ENCODE assay signal across 1 cellular context in the genomic region with DNA sequence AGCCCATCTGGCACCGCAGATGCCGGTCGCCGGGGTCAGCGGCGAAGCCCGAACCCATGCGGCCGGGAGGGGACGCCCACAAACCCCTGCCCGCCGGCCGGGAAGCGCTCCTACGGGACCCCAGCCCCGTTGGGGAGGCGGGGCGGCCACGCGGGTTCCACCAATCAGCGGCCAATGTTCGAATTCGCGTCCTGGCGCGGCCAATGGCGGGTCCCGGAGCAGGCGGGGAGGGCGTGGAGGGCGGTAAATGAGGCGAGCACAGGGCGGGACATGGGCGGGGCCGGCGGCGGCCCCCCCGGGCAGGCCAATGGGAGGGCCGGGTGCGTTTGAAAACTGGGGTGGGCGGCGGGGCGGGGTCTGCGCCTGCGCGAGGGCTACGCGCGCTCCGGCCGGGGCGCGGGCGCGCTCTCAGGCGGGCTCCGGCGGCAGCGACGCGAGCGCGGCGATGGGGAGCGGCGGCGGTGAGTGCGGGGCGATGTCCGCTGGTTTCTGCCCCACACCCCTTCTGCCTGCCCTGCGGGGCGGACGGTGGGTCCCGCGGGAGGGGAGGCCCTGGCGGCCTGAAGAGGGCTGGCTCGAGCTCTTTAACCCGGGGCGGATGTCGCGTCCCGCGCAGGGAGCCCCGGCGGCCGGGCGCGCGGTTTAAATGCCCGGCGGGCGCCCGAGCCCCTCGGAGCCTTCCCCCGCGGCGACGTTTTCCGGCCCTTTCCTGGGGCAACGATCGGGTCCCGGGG.
A peak's percentile ranks its signal among the peaks of the same experiment; 100 is the strongest.
TF ChIP-seq lines count a peak whose summit lies in the region.

A gene with protein sequence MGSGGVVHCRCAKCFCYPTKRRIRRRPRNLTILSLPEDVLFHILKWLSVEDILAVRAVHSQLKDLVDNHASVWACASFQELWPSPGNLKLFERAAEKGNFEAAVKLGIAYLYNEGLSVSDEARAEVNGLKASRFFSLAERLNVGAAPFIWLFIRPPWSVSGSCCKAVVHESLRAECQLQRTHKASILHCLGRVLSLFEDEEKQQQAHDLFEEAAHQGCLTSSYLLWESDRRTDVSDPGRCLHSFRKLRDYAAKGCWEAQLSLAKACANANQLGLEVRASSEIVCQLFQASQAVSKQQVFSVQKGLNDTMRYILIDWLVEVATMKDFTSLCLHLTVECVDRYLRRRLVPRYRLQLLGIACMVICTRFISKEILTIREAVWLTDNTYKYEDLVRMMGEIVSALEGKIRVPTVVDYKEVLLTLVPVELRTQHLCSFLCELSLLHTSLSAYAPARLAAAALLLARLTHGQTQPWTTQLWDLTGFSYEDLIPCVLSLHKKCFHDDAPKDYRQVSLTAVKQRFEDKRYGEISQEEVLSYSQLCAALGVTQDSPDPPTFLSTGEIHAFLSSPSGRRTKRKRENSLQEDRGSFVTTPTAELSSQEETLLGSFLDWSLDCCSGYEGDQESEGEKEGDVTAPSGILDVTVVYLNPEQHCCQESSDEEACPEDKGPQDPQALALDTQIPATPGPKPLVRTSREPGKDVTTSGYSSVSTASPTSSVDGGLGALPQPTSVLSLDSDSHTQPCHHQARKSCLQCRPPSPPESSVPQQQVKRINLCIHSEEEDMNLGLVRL (plus strand): TSS at position 411 of the 734 bp plus-strand sequence. CDS start 35 bp downstream, at position 446.

TF ChIP-seq in K562, 482 proteins besides CTCF, POLR2A, EP300 and RAD21 (continued from another document and continues in another):
- TF ChIP-seq ZNF277 (CRISPR knock-in tag; IDR thresholded peaks at IDR 0.05; ENCODE audit: borderline replicate concordance) (0 out of 2 replicates have a peak, but pooled peaks have one; percentile 14), GMEB1 (CRISPR knock-in tag; IDR thresholded peaks at IDR 0.05) (peak; percentile 15; the same call in 1 of the 2 replicates), ETS1 (conservative IDR thresholded peaks at IDR 0.05; ENCODE audit: control insufficient read depth, low read depth, low read length) (0 out of 2 replicates have a peak, but pooled peaks have one; percentile 44), ZNF354B (CRISPR knock-in tag; IDR thresholded peaks at IDR 0.05) (no peak), ZBTB17 (CRISPR knock-in tag; IDR thresholded peaks at IDR 0.05) (0 out of 2 replicates have a peak, but pooled peaks have one; percentile 51), ETV5 (CRISPR knock-in tag; IDR thresholded peaks at IDR 0.05; ENCODE audit: low read depth) (no peak), ZNF134 (CRISPR knock-in tag; conservative IDR thresholded peaks at IDR 0.05) (no peak), ZBTB5 (IDR thresholded peaks at IDR 0.05) (no peak), YY1 (IDR thresholded peaks at IDR 0.05; ENCODE audit: borderline replicate concordance in 1 of 3, control insufficient read depth in 1 of 3, extremely low read depth in 1 of 3, insufficient read depth in 3 of 3, insufficient read length in 1 of 3, insufficient replicate concordance in 2 of 3, low read depth in 1 of 3, low read length in 2 of 3) (no peak), KDM1A (IDR thresholded peaks at IDR 0.05) (no peak), POLR2B (IDR thresholded peaks at IDR 0.05; ENCODE audit: low read depth, partially characterized antibody) (peak; percentile 6), NR2C2 (CRISPR knock-in tag; IDR thresholded peaks at IDR 0.05) (no peak; the same call in 1 of the 2 replicates), NR2C2 (tag; IDR thresholded peaks at IDR 0.05) (peak; percentile 60), ETV6 (IDR thresholded peaks at IDR 0.05; ENCODE audit: borderline replicate concordance in 1 of 2, low read depth in 2 of 2, low read length in 1 of 2) (no peak), ETV6 (CRISPR knock-in tag; IDR thresholded peaks at IDR 0.05; ENCODE audit: borderline replicate concordance) (no peak), HIVEP1 (CRISPR knock-in tag; IDR thresholded peaks at IDR 0.05) (no peak), TRIM28 (IDR thresholded peaks at IDR 0.05) (no peak), LEF1 (IDR thresholded peaks at IDR 0.05) (no peak), HLTF (IDR thresholded peaks at IDR 0.05) (no peak), ZBTB11 (CRISPR knock-in tag; IDR thresholded peaks at IDR 0.05) (peak in 1 of 3 experiments; percentile 62; a peak in 2 of 6 replicates), ZNF124 (CRISPR knock-in tag; IDR thresholded peaks at IDR 0.05) (no peak), KLF13 (tag; IDR thresholded peaks at IDR 0.05; ENCODE audit: borderline replicate concordance, low read depth) (no peak; the same call in 1 of the 2 replicates), TCF7L2 (IDR thresholded peaks at IDR 0.05; ENCODE audit: low read depth, low read length) (no peak)
- TF ChIP-seq, protein P1, sequence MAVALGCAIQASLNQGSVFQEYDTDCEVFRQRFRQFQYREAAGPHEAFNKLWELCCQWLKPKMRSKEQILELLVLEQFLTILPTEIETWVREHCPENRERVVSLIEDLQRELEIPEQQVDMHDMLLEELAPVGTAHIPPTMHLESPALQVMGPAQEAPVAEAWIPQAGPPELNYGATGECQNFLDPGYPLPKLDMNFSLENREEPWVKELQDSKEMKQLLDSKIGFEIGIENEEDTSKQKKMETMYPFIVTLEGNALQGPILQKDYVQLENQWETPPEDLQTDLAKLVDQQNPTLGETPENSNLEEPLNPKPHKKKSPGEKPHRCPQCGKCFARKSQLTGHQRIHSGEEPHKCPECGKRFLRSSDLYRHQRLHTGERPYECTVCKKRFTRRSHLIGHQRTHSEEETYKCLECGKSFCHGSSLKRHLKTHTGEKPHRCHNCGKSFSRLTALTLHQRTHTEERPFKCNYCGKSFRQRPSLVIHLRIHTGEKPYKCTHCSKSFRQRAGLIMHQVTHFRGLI (CRISPR knock-in tag; IDR thresholded peaks at IDR 0.05): no peak
- TF ChIP-seq, protein P2, sequence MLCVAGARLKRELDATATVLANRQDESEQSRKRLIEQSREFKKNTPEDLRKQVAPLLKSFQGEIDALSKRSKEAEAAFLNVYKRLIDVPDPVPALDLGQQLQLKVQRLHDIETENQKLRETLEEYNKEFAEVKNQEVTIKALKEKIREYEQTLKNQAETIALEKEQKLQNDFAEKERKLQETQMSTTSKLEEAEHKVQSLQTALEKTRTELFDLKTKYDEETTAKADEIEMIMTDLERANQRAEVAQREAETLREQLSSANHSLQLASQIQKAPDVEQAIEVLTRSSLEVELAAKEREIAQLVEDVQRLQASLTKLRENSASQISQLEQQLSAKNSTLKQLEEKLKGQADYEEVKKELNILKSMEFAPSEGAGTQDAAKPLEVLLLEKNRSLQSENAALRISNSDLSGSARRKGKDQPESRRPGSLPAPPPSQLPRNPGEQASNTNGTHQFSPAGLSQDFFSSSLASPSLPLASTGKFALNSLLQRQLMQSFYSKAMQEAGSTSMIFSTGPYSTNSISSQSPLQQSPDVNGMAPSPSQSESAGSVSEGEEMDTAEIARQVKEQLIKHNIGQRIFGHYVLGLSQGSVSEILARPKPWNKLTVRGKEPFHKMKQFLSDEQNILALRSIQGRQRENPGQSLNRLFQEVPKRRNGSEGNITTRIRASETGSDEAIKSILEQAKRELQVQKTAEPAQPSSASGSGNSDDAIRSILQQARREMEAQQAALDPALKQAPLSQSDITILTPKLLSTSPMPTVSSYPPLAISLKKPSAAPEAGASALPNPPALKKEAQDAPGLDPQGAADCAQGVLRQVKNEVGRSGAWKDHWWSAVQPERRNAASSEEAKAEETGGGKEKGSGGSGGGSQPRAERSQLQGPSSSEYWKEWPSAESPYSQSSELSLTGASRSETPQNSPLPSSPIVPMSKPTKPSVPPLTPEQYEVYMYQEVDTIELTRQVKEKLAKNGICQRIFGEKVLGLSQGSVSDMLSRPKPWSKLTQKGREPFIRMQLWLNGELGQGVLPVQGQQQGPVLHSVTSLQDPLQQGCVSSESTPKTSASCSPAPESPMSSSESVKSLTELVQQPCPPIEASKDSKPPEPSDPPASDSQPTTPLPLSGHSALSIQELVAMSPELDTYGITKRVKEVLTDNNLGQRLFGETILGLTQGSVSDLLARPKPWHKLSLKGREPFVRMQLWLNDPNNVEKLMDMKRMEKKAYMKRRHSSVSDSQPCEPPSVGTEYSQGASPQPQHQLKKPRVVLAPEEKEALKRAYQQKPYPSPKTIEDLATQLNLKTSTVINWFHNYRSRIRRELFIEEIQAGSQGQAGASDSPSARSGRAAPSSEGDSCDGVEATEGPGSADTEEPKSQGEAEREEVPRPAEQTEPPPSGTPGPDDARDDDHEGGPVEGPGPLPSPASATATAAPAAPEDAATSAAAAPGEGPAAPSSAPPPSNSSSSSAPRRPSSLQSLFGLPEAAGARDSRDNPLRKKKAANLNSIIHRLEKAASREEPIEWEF (CRISPR knock-in tag; IDR thresholded peaks at IDR 0.05): no peak
- TF ChIP-seq, protein P3, sequence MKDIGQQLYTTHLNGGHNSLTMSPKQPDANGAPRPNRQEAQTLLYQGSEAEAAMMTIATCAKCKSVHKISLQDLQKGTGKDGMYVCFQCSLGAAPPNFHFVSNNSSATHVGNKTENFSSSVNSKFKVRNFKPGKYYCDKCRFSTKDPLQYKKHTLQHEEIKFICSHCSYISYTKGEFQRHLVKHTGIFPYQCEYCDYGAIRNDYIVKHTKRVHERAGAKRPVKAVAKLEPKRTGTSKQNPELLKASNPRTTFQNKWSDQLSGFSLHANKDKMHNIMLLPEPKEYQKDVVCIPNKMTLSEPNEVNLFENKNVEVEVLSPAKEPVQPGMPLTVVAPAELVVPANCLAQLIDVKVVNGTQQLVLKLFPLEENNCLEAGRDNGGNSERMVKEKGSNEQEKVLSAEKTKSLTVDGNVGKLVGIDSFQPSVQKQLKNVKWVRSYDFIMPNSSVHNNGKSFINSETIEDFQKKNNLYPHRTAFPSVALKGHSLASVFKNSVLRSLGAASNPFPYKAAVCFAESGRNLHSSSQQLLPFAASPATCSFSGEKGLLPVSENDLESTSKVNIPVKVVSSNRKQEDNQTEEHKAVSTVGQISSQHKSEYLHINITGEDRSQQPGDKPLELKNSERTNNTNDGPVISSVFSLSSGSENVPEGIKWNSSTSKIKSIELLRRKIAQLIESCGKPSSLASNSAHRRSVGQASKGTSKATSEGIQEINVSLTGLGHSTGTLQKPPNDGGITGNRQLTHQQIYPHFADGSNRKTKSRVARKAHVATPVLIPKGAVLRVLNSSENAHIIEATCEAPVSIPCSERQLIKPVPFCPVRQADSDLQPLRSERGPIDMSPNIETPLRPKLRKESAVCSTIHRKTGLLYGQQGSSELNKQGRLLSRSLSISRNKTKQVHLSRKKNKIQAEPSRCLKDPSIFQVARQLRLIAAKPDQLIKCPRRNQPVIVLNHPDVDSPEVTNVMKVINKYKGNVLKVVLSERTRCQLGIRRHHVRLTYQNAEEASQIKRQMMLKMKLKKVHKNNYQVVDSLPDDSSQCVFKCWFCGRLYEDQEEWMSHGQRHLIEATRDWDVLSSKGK (CRISPR knock-in tag; IDR thresholded peaks at IDR 0.05): no peak
